Comparison of ENCODE assay signal across 10 cellular contexts in the genomic region with DNA sequence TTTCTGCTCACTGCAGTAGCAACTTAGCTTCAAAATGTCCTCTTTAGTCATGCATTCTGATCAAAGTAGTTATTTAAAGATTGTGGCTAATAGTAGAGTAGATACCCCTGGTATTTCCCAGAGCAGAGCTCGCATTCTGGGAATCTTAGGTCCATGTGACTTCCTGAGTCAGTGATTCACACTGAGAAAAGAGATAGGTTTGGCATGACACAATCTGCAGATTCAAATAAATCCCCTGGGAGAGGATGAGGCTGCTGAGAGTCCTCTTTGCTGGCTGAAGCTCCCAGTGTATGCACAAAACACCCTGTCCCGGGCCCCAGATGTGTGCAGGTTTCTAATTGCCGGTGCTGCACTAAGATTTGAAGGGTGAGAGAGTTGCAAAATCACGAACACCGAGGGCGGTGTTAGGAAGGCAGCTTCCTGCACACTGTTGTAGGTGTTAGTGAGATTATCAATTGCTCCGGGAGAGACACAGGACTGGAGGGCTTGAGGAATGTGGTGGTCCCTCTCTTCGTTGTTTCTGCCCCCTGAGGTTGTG.
DNase-seq lines count a peak whose midpoint lies in the region; ATAC-seq and TF ChIP-seq lines count a peak whose summit lies in the region.
"Had no signal": no experiment of that assay in that cellular context is flagged by ENCODE, and none has a peak within 500 bp of the region (broad histone marks: within the 10 kb centered on the region; RNA-seq: fewer than 3 reads in every experiment).

No MANE protein-coding gene starts in this region.

- no peak overlapping the region for H3K9ac ChIP-seq in BLaER1 treated with 17β-estradiol and CSF1 and Interleukin-3, amounts not matched to agents 10 nM and 100 nM

- peaks cover 0 to 13% (median 0%) of the 10 kb centered on the region in 11 experiments; a peak in 3 of 22 replicates for H3K27me3 ChIP-seq in BLaER1 treated with 17β-estradiol and CSF1 and Interleukin-3, amounts not matched to agents 10 nM and 100 nM
- H3K27me3 ChIP-seq in body of pancreas (no peaks in the 10 kb centered on the region), tibial artery (peaks cover 0 to 6% of the 10 kb centered on the region in 2 donors)

- ATAC-seq in GM21360 (IDR thresholded peaks at IDR 0.05; ENCODE audit: unreplicated experiment) (peak; percentile 88), HG03196 (IDR thresholded peaks at IDR 0.05; ENCODE audit: unreplicated experiment) (peak; percentile 82), body of pancreas (no peak)

- peak overlapping the region; percentile 21 to 68 (median 58) for H3K4me2 ChIP-seq in BLaER1 treated with 17β-estradiol and CSF1 and Interleukin-3, amounts not matched to agents 10 nM and 100 nM

- no peaks in the 10 kb centered on the region for H3K9me3 ChIP-seq in BLaER1 treated with 17β-estradiol and CSF1 and Interleukin-3, amounts not matched to agents 10 nM and 100 nM (replicated peaks in 1 of 11)
- H3K9me3 ChIP-seq in body of pancreas, result no peaks in the 10 kb centered on the region
- no peaks in the 10 kb centered on the region for H3K9me3 ChIP-seq in tibial artery

- H4K20me1 ChIP-seq in BLaER1 treated with 17β-estradiol and CSF1 and Interleukin-3, amounts not matched to agents 10 nM and 100 nM, result peaks cover 0 to 12% (median 0%) of the 10 kb centered on the region in 11 experiments; a peak in 3 of 22 replicates

- 9 to 22% methylated on average over 8 of the region's 8 CpGs for WGBS in body of pancreas, 2 donors

- TF ChIP-seq CTCF in epithelial cell of proximal tubule (conservative IDR thresholded peaks at IDR 0.05; ENCODE audit: low read depth, low read length) (no peak), body of pancreas (IDR thresholded peaks at IDR 0.05) (no peak), tibial artery (IDR thresholded peaks at IDR 0.05) (no peak)

- intact Hi-C loops in body of pancreas (cut with DNase I) (no loop called here), tibial artery (cut with DNase I; ENCODE audit: low total_unique reads) (no loop called here)

- peaks cover 9 to 15% (median 12%) of the 10 kb centered on the region in 10 experiments for H3K4me1 ChIP-seq in BLaER1 treated with 17β-estradiol and CSF1 and Interleukin-3, amounts not matched to agents 10 nM and 100 nM
- H3K4me1 ChIP-seq in body of pancreas (no peaks in the 10 kb centered on the region), tibial artery (no peaks in the 10 kb centered on the region)

- H3K27ac ChIP-seq in BLaER1 treated with 17β-estradiol and CSF1 and Interleukin-3, amounts not matched to agents 10 nM and 100 nM, result no peak overlapping the region
- H3K27ac ChIP-seq in body of pancreas (no peak overlapping the region), tibial artery (no peak overlapping the region)
- H3K27ac ChIP-seq: SK-N-MC had no signal

- no peak overlapping the region for H3K4me3 ChIP-seq in BLaER1 treated with 17β-estradiol and CSF1 and Interleukin-3, amounts not matched to agents 10 nM and 100 nM
- H3K4me3 ChIP-seq in epithelial cell of proximal tubule (ENCODE audit: low read depth, low read length) (peak overlapping the region; percentile 64), body of pancreas (no peak overlapping the region), tibial artery (no peak overlapping the region)
- H3K4me3 ChIP-seq: SK-N-MC had no signal

- no peak for TF ChIP-seq POLR2A in body of pancreas (IDR thresholded peaks at IDR 0.05)

- no peaks in the 10 kb centered on the region for H3K36me3 ChIP-seq in BLaER1 treated with 17β-estradiol and CSF1 and Interleukin-3, amounts not matched to agents 10 nM and 100 nM
- H3K36me3 ChIP-seq in body of pancreas (replicated peaks in 1 of 2; ENCODE audit: insufficient read depth in 1 of 2, low read depth in 2 of 2) (no peaks in the 10 kb centered on the region), tibial artery (no peaks in the 10 kb centered on the region)

- DNase-seq in epithelial cell of proximal tubule (ENCODE audit: low read depth) (peak; percentile 96), body of pancreas (no peak), NCI-H526 treated with DMSO at 0.1 percent for 48 hours (lab: John Stamatoyannopoulos, UW) (no peak), tibial artery (no peak), activated T-cell treated with anti-CD3 and anti-CD28 coated beads for 4 hours (no peak)
- DNase-seq: stimulated activated CD4-positive, alpha-beta T cell treated with anti-CD3 and anti-CD28 coated beads, Interleukin-12 subunit alpha, Interleukin-12 subunit beta, amount 100 ng/mL, for 4 hours had no signal
